ENCODE assay signal across 18 cellular contexts in the genomic region with DNA sequence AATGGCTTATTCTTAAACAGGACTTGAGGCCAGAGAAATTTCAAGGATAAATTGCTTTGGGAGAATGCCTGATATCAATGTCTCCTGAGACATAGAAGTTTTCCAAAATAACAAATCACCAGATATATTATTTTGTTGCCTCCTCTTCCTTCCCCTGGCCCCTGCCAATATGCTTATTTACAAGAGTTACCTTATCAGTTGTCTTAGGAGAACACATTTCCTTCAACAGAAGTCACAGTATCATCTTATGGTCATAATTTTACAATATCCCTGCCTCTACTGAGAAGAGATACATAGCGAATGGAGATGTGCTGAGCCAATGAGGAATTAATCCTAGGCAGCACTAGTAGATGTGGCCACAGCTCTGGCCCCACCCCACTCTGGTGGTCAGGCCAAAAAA. TPM values are rescaled to one million over a fixed set of nuclear protein-coding genes. Genes with fewer than 3 reads are reported as not detected.
DNase-seq lines count a peak whose midpoint lies in the region; ATAC-seq and TF ChIP-seq lines count a peak whose summit lies in the region.
"Had no signal": no experiment of that assay in that cellular context is flagged by ENCODE, and none has a peak within 500 bp of the region (broad histone marks: within the 10 kb centered on the region; RNA-seq: fewer than 3 reads in every experiment).

No MANE protein-coding gene starts in this region.

- H3K27me3 ChIP-seq in ascending aorta, result no peaks in the 10 kb centered on the region
- H3K27me3 ChIP-seq in mesendoderm (ENCODE audit: insufficient read depth, low read length, poor library complexity), result peaks cover 2% of the 10 kb centered on the region
- H3K27me3 ChIP-seq in stomach smooth muscle (ENCODE audit: control insufficient read depth in 1 of 2, insufficient read depth in 2 of 2, low read length in 2 of 2), result no peaks in the 10 kb centered on the region
- no peaks in the 10 kb centered on the region for H3K27me3 ChIP-seq in psoas muscle (ENCODE audit: insufficient read depth in 3 of 3, low read length in 2 of 3)
- H3K27me3 ChIP-seq: BE2C had no signal

- no peaks in the 10 kb centered on the region for H3K9me3 Mint-ChIP-seq in activated CD4-positive, alpha-beta T cell treated with anti-CD3 and anti-CD28 coated beads, Interleukin-2, amount 10 ng/mL, durations not matched to agents 7 days and 5 days

- no peaks in the 10 kb centered on the region for H3K79me1 ChIP-seq in mesendoderm (ENCODE audit: low read length)

- peak; percentile 12 for DNase-seq in OCI-M1 (lab: John Stamatoyannopoulos, UW)
- DNase-seq in ascending aorta (ENCODE audit: low spot score in 2 of 2), result no peak
- no peak for DNase-seq in mesendoderm
- no peak for DNase-seq in activated CD4-positive, alpha-beta T cell treated with anti-CD3 and anti-CD28 coated beads, Interleukin-2, amount 10 ng/mL, durations not matched to agents 7 days and 5 days
- no peak for DNase-seq in psoas muscle
- DNase-seq in ureter (ENCODE audit: low spot score), result no peak
- DNase-seq: BE2C; CD4-positive, alpha-beta memory T cell; DMS79; HCEC 1CT; HFFc6 had no signal

- intact Hi-C loops in ascending aorta (cut with DNase I), result no loop called here
- intact Hi-C loops in psoas muscle (cut with DNase I), result no loop called here

- H3K27ac Mint-ChIP-seq in activated CD4-positive, alpha-beta T cell treated with anti-CD3 and anti-CD28 coated beads, Interleukin-2, amount 10 ng/mL, durations not matched to agents 7 days and 5 days, result no peak overlapping the region
- H3K27ac Mint-ChIP-seq: CD4-positive, alpha-beta memory T cell; HFFc6 had no signal

- no peak for TF ChIP-seq CTCF in ascending aorta (IDR thresholded peaks at IDR 0.05)
- TF ChIP-seq CTCF in psoas muscle (IDR thresholded peaks at IDR 0.05), result no peak

- peak overlapping the region; percentile 24 for H3K23ac ChIP-seq in mesendoderm (ENCODE audit: low read length)

- H3K79me2 ChIP-seq in mesendoderm (ENCODE audit: control insufficient read depth, insufficient read depth, low read length), result no peaks in the 10 kb centered on the region

- CTCF ChIA-PET in activated CD4-positive, alpha-beta T cell treated with anti-CD3 and anti-CD28 coated beads, Interleukin-2, amount 10 ng/mL, durations not matched to agents 7 days and 5 days (lab: Charles Lee), result no interaction called here

- H3K4me2 ChIP-seq in mesendoderm (ENCODE audit: low read length), result no peak overlapping the region
- H3K4me2 ChIP-seq: A549 had no signal

- H3K27me3 Mint-ChIP-seq in activated CD4-positive, alpha-beta T cell treated with anti-CD3 and anti-CD28 coated beads, Interleukin-2, amount 10 ng/mL, durations not matched to agents 7 days and 5 days, result peaks cover 13% of the 10 kb centered on the region

- no peak overlapping the region for H3K4me3 ChIP-seq in ascending aorta
- no peak overlapping the region for H3K4me3 ChIP-seq in mesendoderm (ENCODE audit: low read length)
- H3K4me3 ChIP-seq in stomach smooth muscle (ENCODE audit: low read length in 2 of 2), result no peak overlapping the region
- no peak overlapping the region for H3K4me3 ChIP-seq in psoas muscle
- H3K4me3 ChIP-seq: A549, GM12878 had no signal

- H3K36me3 Mint-ChIP-seq in activated CD4-positive, alpha-beta T cell treated with anti-CD3 and anti-CD28 coated beads, Interleukin-2, amount 10 ng/mL, durations not matched to agents 7 days and 5 days (ENCODE audit: low read depth), result no peaks in the 10 kb centered on the region
- H3K36me3 Mint-ChIP-seq: CD4-positive, alpha-beta memory T cell had no signal

- no peak overlapping the region for H3K18ac ChIP-seq in mesendoderm (ENCODE audit: low read length)

- POLR2A ChIA-PET in activated CD4-positive, alpha-beta T cell treated with anti-CD3 and anti-CD28 coated beads, Interleukin-2, amount 10 ng/mL, durations not matched to agents 7 days and 5 days (lab: Charles Lee), result no interaction called here

- H4K8ac ChIP-seq in mesendoderm (ENCODE audit: low read depth, low read length), result no peak overlapping the region

- ATAC-seq in psoas muscle, result no peak
- ATAC-seq: A549, GM12878 had no signal

- no peaks in the 10 kb centered on the region for H3K4me1 Mint-ChIP-seq in activated CD4-positive, alpha-beta T cell treated with anti-CD3 and anti-CD28 coated beads, Interleukin-2, amount 10 ng/mL, durations not matched to agents 7 days and 5 days
- H3K4me1 Mint-ChIP-seq: CD4-positive, alpha-beta memory T cell had no signal

- H3K27ac ChIP-seq in ascending aorta (peak overlapping the region; percentile 88 to 94), mesendoderm (ENCODE audit: low read depth, low read length) (no peak overlapping the region), stomach smooth muscle (ENCODE audit: low read length) (peak overlapping the region; percentile 88), psoas muscle (no peak overlapping the region)
- H3K27ac ChIP-seq: A549, C4-2B had no signal

- no peak overlapping the region for H2BK120ac ChIP-seq in mesendoderm (ENCODE audit: low read depth, low read length)

- no peak overlapping the region for H2AK5ac ChIP-seq in mesendoderm (ENCODE audit: low read length)

- no peak overlapping the region for H2BK5ac ChIP-seq in mesendoderm (ENCODE audit: low read length)

- peaks cover 4 to 52% of the 10 kb centered on the region in 2 donors for H3K4me1 ChIP-seq in ascending aorta
- H3K4me1 ChIP-seq in mesendoderm (ENCODE audit: control insufficient read depth, low read depth, low read length), result no peaks in the 10 kb centered on the region
- peaks cover 40% of the 10 kb centered on the region for H3K4me1 ChIP-seq in stomach smooth muscle (ENCODE audit: control insufficient read depth, insufficient read depth, low read length)
- H3K4me1 ChIP-seq in psoas muscle, result peaks cover 14% of the 10 kb centered on the region
- H3K4me1 ChIP-seq: BE2C had no signal

- no peak overlapping the region for H3K9ac ChIP-seq in mesendoderm (ENCODE audit: low read length)
- no peak overlapping the region for H3K9ac ChIP-seq in stomach smooth muscle (ENCODE audit: low read length in 2 of 2)

- no peak overlapping the region for H3K4me3 Mint-ChIP-seq in activated CD4-positive, alpha-beta T cell treated with anti-CD3 and anti-CD28 coated beads, Interleukin-2, amount 10 ng/mL, durations not matched to agents 7 days and 5 days
- H3K4me3 Mint-ChIP-seq: CD4-positive, alpha-beta memory T cell; HFFc6 had no signal

- no peaks in the 10 kb centered on the region for H3K9me3 ChIP-seq in ascending aorta
- H3K9me3 ChIP-seq in stomach smooth muscle (ENCODE audit: control insufficient read depth in 2 of 2, low read length in 2 of 2), result no peaks in the 10 kb centered on the region
- no peaks in the 10 kb centered on the region for H3K9me3 ChIP-seq in psoas muscle
- H3K9me3 ChIP-seq: A549, BE2C had no signal

- no peak overlapping the region for H2BK15ac ChIP-seq in mesendoderm (replicated peaks; ENCODE audit: low read depth)

- no peak overlapping the region for H4K5ac ChIP-seq in mesendoderm (ENCODE audit: low read length)

- H3K56ac ChIP-seq in mesendoderm (ENCODE audit: low read length), result no peak overlapping the region

- peaks cover 0 to 8% of the 10 kb centered on the region in 2 donors for H3K36me3 ChIP-seq in ascending aorta
- no peaks in the 10 kb centered on the region for H3K36me3 ChIP-seq in mesendoderm (ENCODE audit: control insufficient read depth, insufficient read depth, low read length)
- H3K36me3 ChIP-seq in stomach smooth muscle (ENCODE audit: control insufficient read depth in 2 of 2, insufficient read depth in 2 of 2, low read length in 2 of 2), result peaks cover 33 to 35% of the 10 kb centered on the region in 2 donors
- H3K36me3 ChIP-seq in psoas muscle (ENCODE audit: insufficient read depth in 1 of 2, low read depth in 1 of 2), result peaks cover 0 to 16% of the 10 kb centered on the region in 2 donors
- H3K36me3 ChIP-seq: BE2C had no signal

- no CpG with 5 or more reads among the region's 1 CpG for WGBS in mesendoderm (ENCODE audit: extremely low coverage, insufficient coverage, low lambda C conversion rate)
- WGBS in psoas muscle, 3 donors, result 83 to 95% (median 88%) methylated on average over 1 of the region's 1 CpG

- H3K4ac ChIP-seq in mesendoderm (ENCODE audit: low read depth, low read length), result no peak overlapping the region

RNA-seq across cellular contexts. Expression of a gene that starts 43.1 kb away (rescaled TPM):
- total RNA-seq in ascending aorta (not detected), psoas muscle (not detected), ureter (not detected)
- not detected for polyA plus RNA-seq in mesendoderm (2013, experiment 1 of 2)
- not detected for polyA plus RNA-seq in mesendoderm (2013, experiment 2 of 2)
- total RNA-seq in activated CD4-positive, alpha-beta T cell treated with anti-CD3 and anti-CD28 coated beads, Interleukin-2, amount 10 ng/mL, durations not matched to agents 7 days and 5 days, result not detected
- polyA plus RNA-seq in psoas muscle, result not detected
- total RNA-seq: CD4-positive, alpha-beta memory T cell; G401; GM12878; H4; HFFc6 had no signal
- polyA plus RNA-seq: A549; AG04450; CD4-positive, alpha-beta memory T cell; GM12878 had no signal

Comparison
In these comparisons a context has a peak if more than half of its experiments do, and no peak if none do; other contexts are left out.
1. H3K27ac ChIP-seq: peak in ascending aorta (2 of 2) and stomach smooth muscle (single experiment); none in mesendoderm (single experiment) and psoas muscle (single experiment).